ENCODE assay signal across 1 cellular context in the genomic region with DNA sequence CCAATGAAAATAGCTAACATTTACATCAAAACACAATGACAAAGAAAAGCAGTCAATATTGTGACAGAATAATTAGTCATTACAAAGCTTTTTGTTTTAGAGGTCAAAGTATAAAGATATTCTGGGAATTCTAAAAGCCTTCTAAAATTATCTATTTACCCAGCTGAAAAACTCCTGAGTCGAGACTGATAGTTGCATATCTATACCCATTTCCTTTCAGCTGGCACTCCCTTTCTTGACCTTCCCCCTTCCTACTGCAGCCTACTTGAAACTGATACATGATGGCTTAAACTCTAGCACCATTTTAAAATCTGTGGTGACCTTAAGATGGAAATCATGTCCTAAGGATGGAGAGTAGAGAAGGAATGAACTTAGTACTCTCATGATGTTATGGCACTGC.
TF ChIP-seq lines count a peak whose summit lies in the region.

No MANE protein-coding gene starts in this region.

TF ChIP-seq in K562, 482 proteins besides CTCF, POLR2A, EP300 and RAD21 (continued from another document and continues in another):
- TF ChIP-seq ZNF609 (CRISPR knock-in tag; IDR thresholded peaks at IDR 0.05; ENCODE audit: borderline replicate concordance) (no peak), ZBTB43 (CRISPR knock-in tag; IDR thresholded peaks at IDR 0.05) (no peak), ZNF780A (CRISPR knock-in tag; IDR thresholded peaks at IDR 0.05) (no peak), ILK (tag; IDR thresholded peaks at IDR 0.05; ENCODE audit: borderline replicate concordance, low read depth) (no peak), YBX1 (IDR thresholded peaks at IDR 0.05) (no peak), SMARCB1 (IDR thresholded peaks at IDR 0.05; ENCODE audit: insufficient read length, low read depth) (no peak), CEBPZ (IDR thresholded peaks at IDR 0.05; ENCODE audit: borderline replicate concordance, low read depth, low read length) (no peak), RBM22 (IDR thresholded peaks at IDR 0.05; ENCODE audit: low read depth, low read length, poor library complexity, severe bottlenecking) (no peak), VEZF1 (CRISPR knock-in tag; IDR thresholded peaks at IDR 0.05) (peak; percentile 35; the same call in 1 of the 2 replicates), ESRRA (IDR thresholded peaks at IDR 0.05; ENCODE audit: borderline replicate concordance, low read depth) (peak; percentile 36; the same call in 1 of the 2 replicates), ZNF507 (tag; conservative IDR thresholded peaks at IDR 0.05) (no peak), NFIX (CRISPR knock-in tag; IDR thresholded peaks at IDR 0.05; ENCODE audit: low read depth) (no peak), CXXC5 (CRISPR knock-in tag; IDR thresholded peaks at IDR 0.05) (no peak), NRF1 (conservative IDR thresholded peaks at IDR 0.05 in 1 of 2, IDR thresholded peaks at IDR 0.05 in 1 of 2) (no peak), HMG20A (CRISPR knock-in tag; conservative IDR thresholded peaks at IDR 0.05) (no peak), ZNF511 (CRISPR knock-in tag; IDR thresholded peaks at IDR 0.05) (no peak), YY1 (IDR thresholded peaks at IDR 0.05; ENCODE audit: borderline replicate concordance in 1 of 3, control insufficient read depth in 1 of 3, extremely low read depth in 1 of 3, insufficient read depth in 3 of 3, insufficient read length in 1 of 3, insufficient replicate concordance in 2 of 3, low read depth in 1 of 3, low read length in 2 of 3) (no peak), POLR2AphosphoS5 (IDR thresholded peaks at IDR 0.05; ENCODE audit: control insufficient read depth, insufficient read depth, low read depth, low read length) (peak; percentile 81), ZBTB8A (IDR thresholded peaks at IDR 0.05; ENCODE audit: partially characterized antibody) (no peak), ZNF239 (CRISPR knock-in tag; IDR thresholded peaks at IDR 0.05) (no peak), HDAC6 (IDR thresholded peaks at IDR 0.05; ENCODE audit: low read depth, low read length) (no peak), ELK3 (CRISPR knock-in tag; IDR thresholded peaks at IDR 0.05) (no peak), ZNF584 (CRISPR knock-in tag; IDR thresholded peaks at IDR 0.05; ENCODE audit: low read depth) (no peak), SMARCA5 (IDR thresholded peaks at IDR 0.05) (no peak), ZNF253 (CRISPR knock-in tag; conservative IDR thresholded peaks at IDR 0.05) (no peak), GMEB1 (CRISPR knock-in tag; IDR thresholded peaks at IDR 0.05) (no peak), GTF2E2 (tag; IDR thresholded peaks at IDR 0.05) (no peak), MED1 (CRISPR knock-in tag; IDR thresholded peaks at IDR 0.05; ENCODE audit: borderline replicate concordance) (no peak), AFF1 (IDR thresholded peaks at IDR 0.05; ENCODE audit: low read depth in 1 of 2, partially characterized antibody in 2 of 2) (no peak), ZNF655 (CRISPR knock-in tag; IDR thresholded peaks at IDR 0.05) (no peak)
- TF ChIP-seq, protein P1, sequence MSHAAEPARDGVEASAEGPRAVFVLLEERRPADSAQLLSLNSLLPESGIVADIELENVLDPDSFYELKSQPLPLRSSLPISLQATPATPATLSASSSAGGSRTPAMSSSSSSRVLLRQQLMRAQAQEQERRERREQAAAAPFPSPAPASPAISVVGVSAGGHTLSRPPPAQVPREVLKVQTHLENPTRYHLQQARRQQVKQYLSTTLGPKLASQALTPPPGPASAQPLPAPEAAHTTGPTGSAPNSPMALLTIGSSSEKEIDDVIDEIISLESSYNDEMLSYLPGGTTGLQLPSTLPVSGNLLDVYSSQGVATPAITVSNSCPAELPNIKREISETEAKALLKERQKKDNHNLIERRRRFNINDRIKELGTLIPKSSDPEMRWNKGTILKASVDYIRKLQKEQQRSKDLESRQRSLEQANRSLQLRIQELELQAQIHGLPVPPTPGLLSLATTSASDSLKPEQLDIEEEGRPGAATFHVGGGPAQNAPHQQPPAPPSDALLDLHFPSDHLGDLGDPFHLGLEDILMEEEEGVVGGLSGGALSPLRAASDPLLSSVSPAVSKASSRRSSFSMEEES (CRISPR knock-in tag; IDR thresholded peaks at IDR 0.05): no peak
